ENCODE assay signal across 6 cellular contexts in genomic region chr3:52272172-52272571, GRCh38. TPM values are rescaled to one million over a fixed set of nuclear protein-coding genes. Genes with fewer than 3 reads are reported as not detected.
DNase-seq lines count a peak whose midpoint lies in the region; ATAC-seq and TF ChIP-seq lines count a peak whose summit lies in the region.
"Not testable (repeated sequence)": the region's sequence is repeated elsewhere in the genome, so short reads cannot be mapped to it uniquely, and the experiment has no call there.

No MANE protein-coding gene starts in this region.

- POLR2A ChIA-PET in activated CD8-positive, alpha-beta T cell treated with anti-CD3 and anti-CD28 coated beads for 36 hours (lab: Charles Lee): interaction anchor here (0.9 to 31.0 kb wide), 6 partner anchors 8 to 38 kb away, joined by 5 to 949 read pairs (median 22); partner anchors contain the start of genes PPM1M, TLR9, TWF2 and WDR82

- H3K4me1 ChIP-seq in OCI-LY3 (ENCODE audit: low read length) (peaks cover 55% of the 10 kb centered on the region), hepatocyte (ENCODE audit: insufficient read depth) (peaks cover 31% of the 10 kb centered on the region), spleen (peaks cover 85 to 100% (median 96%) of the 10 kb centered on the region in 6 donors)

- not testable (repeated sequence) for H2AFZ ChIP-seq in OCI-LY3 (ENCODE audit: low read depth, low read length); hepatocyte

- not testable (repeated sequence) for H3K9me2 ChIP-seq in hepatocyte (replicated peaks; ENCODE audit: insufficient read depth)

- H3K36me3 Mint-ChIP-seq in CD14-positive monocyte: peaks cover 46 to 75% of the 10 kb centered on the region in 2 donors
- peaks cover 93% of the 10 kb centered on the region for H3K36me3 Mint-ChIP-seq in activated CD8-positive, alpha-beta T cell treated with anti-CD3 and anti-CD28 coated beads for 36 hours (ENCODE audit: low read depth)
- H3K36me3 Mint-ChIP-seq in activated naive CD8-positive, alpha-beta T cell treated with anti-CD3 and anti-CD28 coated beads for 36 hours: peaks cover 90% of the 10 kb centered on the region

- not testable (repeated sequence) for H3K9me3 Mint-ChIP-seq in CD14-positive monocyte; activated CD8-positive, alpha-beta T cell treated with anti-CD3 and anti-CD28 coated beads for 36 hours; activated naive CD8-positive, alpha-beta T cell treated with anti-CD3 and anti-CD28 coated beads for 36 hours

- intact Hi-C loops in CD14-positive monocyte (cut with micrococcal nuclease); activated CD8-positive, alpha-beta T cell treated with anti-CD3 and anti-CD28 coated beads for 36 hours (cut with micrococcal nuclease); spleen (cut with DNase I; ENCODE audit: low total_unique reads): not testable (repeated sequence)

- H3K4me3 Mint-ChIP-seq in CD14-positive monocyte: not testable (repeated sequence)
- peak overlapping the region; percentile 99 for H3K4me3 Mint-ChIP-seq in activated CD8-positive, alpha-beta T cell treated with anti-CD3 and anti-CD28 coated beads for 36 hours
- peak overlapping the region; percentile 72 for H3K4me3 Mint-ChIP-seq in activated naive CD8-positive, alpha-beta T cell treated with anti-CD3 and anti-CD28 coated beads for 36 hours

- H3K27ac Mint-ChIP-seq in CD14-positive monocyte: peak overlapping the region in 5 of 7 donors; percentile 2 to 98 (median 41)
- peak overlapping the region; percentile 96 for H3K27ac Mint-ChIP-seq in activated CD8-positive, alpha-beta T cell treated with anti-CD3 and anti-CD28 coated beads for 36 hours
- H3K27ac Mint-ChIP-seq in activated naive CD8-positive, alpha-beta T cell treated with anti-CD3 and anti-CD28 coated beads for 36 hours: peak overlapping the region; percentile 95

- TF ChIP-seq CTCF in CD14-positive monocyte (IDR thresholded peaks at IDR 0.05); OCI-LY3 (IDR thresholded peaks at IDR 0.05; ENCODE audit: low read depth, low read length); activated CD8-positive, alpha-beta T cell treated with anti-CD3 and anti-CD28 coated beads for 36 hours (IDR thresholded peaks at IDR 0.05); hepatocyte (IDR thresholded peaks at IDR 0.05; ENCODE audit: poor library complexity); spleen (IDR thresholded peaks at IDR 0.05 in 8 of 11, conservative IDR thresholded peaks at IDR 0.05 in 3 of 11): not testable (repeated sequence)

- not testable (repeated sequence) for H3K27me3 Mint-ChIP-seq in CD14-positive monocyte (ENCODE audit: low read depth in 3 of 3); activated CD8-positive, alpha-beta T cell treated with anti-CD3 and anti-CD28 coated beads for 36 hours; activated naive CD8-positive, alpha-beta T cell treated with anti-CD3 and anti-CD28 coated beads for 36 hours

- not testable (repeated sequence) for H3K9ac ChIP-seq in OCI-LY3 (ENCODE audit: low read length)

- not testable (repeated sequence) for DNase-seq in CD14-positive monocyte (ENCODE audit: low spot score); activated CD8-positive, alpha-beta T cell treated with anti-CD3 and anti-CD28 coated beads for 36 hours; activated naive CD8-positive, alpha-beta T cell treated with anti-CD3 and anti-CD28 coated beads for 36 hours; hepatocyte (ENCODE audit: low spot score); spleen

- peaks cover 100% of the 10 kb centered on the region for H3K79me2 ChIP-seq in OCI-LY3 (ENCODE audit: low read length)
- H3K79me2 ChIP-seq in hepatocyte: peaks cover 100% of the 10 kb centered on the region

- H3K36me3 ChIP-seq in OCI-LY3 (replicated peaks; ENCODE audit: low read depth, low read length): peaks cover 63% of the 10 kb centered on the region
- H3K36me3 ChIP-seq in hepatocyte (replicated peaks; ENCODE audit: insufficient read depth, low read depth): not testable (repeated sequence)
- H3K36me3 ChIP-seq in spleen: peaks cover 0 to 79% (median 38%) of the 10 kb centered on the region in 6 donors

- not testable (repeated sequence) for ATAC-seq in activated CD8-positive, alpha-beta T cell treated with anti-CD3 and anti-CD28 coated beads for 36 hours

- WGBS in hepatocyte (ENCODE audit: low lambda C conversion rate, missing lambda C conversion rate): 91% methylated on average over 9 of the region's 9 CpGs
- WGBS in spleen, 5 donors: 87 to 96% (median 91%) methylated on average over 9 of the region's 9 CpGs

- not testable (repeated sequence) for H3K9me3 ChIP-seq in OCI-LY3 (ENCODE audit: insufficient read depth, low read length); hepatocyte (ENCODE audit: low read depth); spleen

- peaks cover 92% of the 10 kb centered on the region for H4K20me1 ChIP-seq in OCI-LY3 (ENCODE audit: insufficient read depth, low read length)
- peaks cover 100% of the 10 kb centered on the region for H4K20me1 ChIP-seq in hepatocyte (ENCODE audit: insufficient read depth, poor library complexity, severe bottlenecking)

- not testable (repeated sequence) for H3K27me3 ChIP-seq in OCI-LY3 (ENCODE audit: low read depth, low read length); hepatocyte; spleen (replicated peaks in 1 of 7)

- H3K4me2 ChIP-seq in OCI-LY3 (ENCODE audit: low read length): peak overlapping the region; percentile 54
- not testable (repeated sequence) for H3K4me2 ChIP-seq in hepatocyte

- peak overlapping the region; percentile 25; the same call in 1 of the 2 replicates for H3K4me3 ChIP-seq in OCI-LY3 (ENCODE audit: low read length)
- not testable (repeated sequence) for H3K4me3 ChIP-seq in hepatocyte
- peak overlapping the region in 3 of 8 donors; percentile 0 to 53 (median 2) for H3K4me3 ChIP-seq in spleen

- TF ChIP-seq POLR2A in spleen (IDR thresholded peaks at IDR 0.05): not testable (repeated sequence)

- H3K4me1 Mint-ChIP-seq in CD14-positive monocyte: peaks cover 71% of the 10 kb centered on the region
- H3K4me1 Mint-ChIP-seq in activated CD8-positive, alpha-beta T cell treated with anti-CD3 and anti-CD28 coated beads for 36 hours (ENCODE audit: low read depth): peaks cover 71% of the 10 kb centered on the region
- H3K4me1 Mint-ChIP-seq in activated naive CD8-positive, alpha-beta T cell treated with anti-CD3 and anti-CD28 coated beads for 36 hours: peaks cover 80% of the 10 kb centered on the region

- H3K27ac ChIP-seq in OCI-LY3 (ENCODE audit: low read length) (peak overlapping the region; percentile 59), hepatocyte (peak overlapping the region; percentile 21), spleen (peak overlapping the region; percentile 20 to 99 (median 76))

- CTCF ChIA-PET in activated CD8-positive, alpha-beta T cell treated with anti-CD3 and anti-CD28 coated beads for 36 hours (lab: Charles Lee): interaction anchor here (0.8 to 2.7 kb wide), 11 partner anchors 10 to 67 kb away, joined by 3 to 17 read pairs (median 7); partner anchors contain the start of gene TWF2

RNA-seq across cellular contexts. Expression of gene WDR82, which starts 6.3 kb away (rescaled TPM):
- polyA plus RNA-seq in CD14-positive monocyte: 10 to 100 TPM; 27.3 to 33.4 TPM
- 100 to 1,000 TPM; 103 to 105 TPM for total RNA-seq in activated CD8-positive, alpha-beta T cell treated with anti-CD3 and anti-CD28 coated beads for 36 hours
- total RNA-seq in activated naive CD8-positive, alpha-beta T cell treated with anti-CD3 and anti-CD28 coated beads for 36 hours: 100 to 1,000 TPM; 121 to 123 TPM
- 50.9 and 52.1 TPM in 2 replicates for total RNA-seq in hepatocyte
- 20.2 and 24.8 TPM in 2 replicates for polyA plus RNA-seq in hepatocyte
- total RNA-seq in spleen: 10 to 100 TPM; 60.5 to 80.6 (median 72.0) TPM
- polyA plus RNA-seq in spleen: 10 to 100 TPM; 20.9 to 35.8 (median 23.6) TPM

RNA-seq across cellular contexts. Expression of gene GLYCTK, which starts 15.5 kb away (rescaled TPM):
- polyA plus RNA-seq in CD14-positive monocyte: 1 to 10 TPM; 8.3 to 8.4 TPM
- 10 to 100 TPM; 21.6 to 21.9 TPM for total RNA-seq in activated CD8-positive, alpha-beta T cell treated with anti-CD3 and anti-CD28 coated beads for 36 hours
- 10 to 100 TPM; 16.1 to 17.2 TPM for total RNA-seq in activated naive CD8-positive, alpha-beta T cell treated with anti-CD3 and anti-CD28 coated beads for 36 hours
- total RNA-seq in hepatocyte: 112 and 116 TPM in 2 replicates
- 95.5 and 110 TPM in 2 replicates for polyA plus RNA-seq in hepatocyte
- 10 to 100 TPM; 13.4 to 31.9 (median 26.8) TPM for total RNA-seq in spleen
- polyA plus RNA-seq in spleen: 10 to 100 TPM; 14.9 to 22.5 (median 22.2) TPM

RNA-seq across cellular contexts. Expression of gene PPM1M, which starts 26.6 kb away (rescaled TPM):
- polyA plus RNA-seq in CD14-positive monocyte: 100 to 1,000 TPM in 1 of 2 donors, 10 to 100 TPM in 1; 92.8 to 120 TPM
- total RNA-seq in activated CD8-positive, alpha-beta T cell treated with anti-CD3 and anti-CD28 coated beads for 36 hours: 100 to 1,000 TPM in 1 of 2 experiments, 10 to 100 TPM in 1; 94.3 to 100 TPM
- 10 to 100 TPM; 69.7 to 74.9 TPM for total RNA-seq in activated naive CD8-positive, alpha-beta T cell treated with anti-CD3 and anti-CD28 coated beads for 36 hours
- 6.2 and 8.0 TPM in 2 replicates for total RNA-seq in hepatocyte
- 8.4 and 10.7 TPM in 2 replicates for polyA plus RNA-seq in hepatocyte
- total RNA-seq in spleen: 10 to 100 TPM; 26.3 to 77.8 (median 55.8) TPM
- 10 to 100 TPM; 29.2 to 37.2 (median 33.6) TPM for polyA plus RNA-seq in spleen

RNA-seq across cellular contexts. Expression of gene TWF2, which starts 33.2 kb away (rescaled TPM):
- 100 to 1,000 TPM; 176 to 199 TPM for polyA plus RNA-seq in CD14-positive monocyte
- total RNA-seq in activated CD8-positive, alpha-beta T cell treated with anti-CD3 and anti-CD28 coated beads for 36 hours: 100 to 1,000 TPM; 137 TPM
- 100 to 1,000 TPM; 127 to 134 TPM for total RNA-seq in activated naive CD8-positive, alpha-beta T cell treated with anti-CD3 and anti-CD28 coated beads for 36 hours
- total RNA-seq in hepatocyte: 52.5 and 59.1 TPM in 2 replicates
- 45.7 and 47.4 TPM in 2 replicates for polyA plus RNA-seq in hepatocyte
- 100 to 1,000 TPM in 1 of 7 donors, 10 to 100 TPM in 6; 57.5 to 109 (median 68.2) TPM for total RNA-seq in spleen
- polyA plus RNA-seq in spleen: 10 to 100 TPM; 47.3 to 71.4 (median 59.8) TPM

RNA-seq across cellular contexts. Expression of gene DNAH1, which starts 43.9 kb away (rescaled TPM):
- under 1 TPM; 0.15 to 0.25 TPM for polyA plus RNA-seq in CD14-positive monocyte
- 10 to 100 TPM in 1 of 2 experiments, 1 to 10 TPM in 1; 9.2 to 10.2 TPM for total RNA-seq in activated CD8-positive, alpha-beta T cell treated with anti-CD3 and anti-CD28 coated beads for 36 hours
- total RNA-seq in activated naive CD8-positive, alpha-beta T cell treated with anti-CD3 and anti-CD28 coated beads for 36 hours: 1 to 10 TPM; 2.6 to 3.7 TPM
- total RNA-seq in hepatocyte: 2.5 and 4.0 TPM in 2 replicates
- 2.7 and 4.2 TPM in 2 replicates for polyA plus RNA-seq in hepatocyte
- total RNA-seq in spleen: 10 to 100 TPM; 21.0 to 35.8 (median 27.1) TPM
- 10 to 100 TPM in 1 of 3 donors, 1 to 10 TPM in 2; 4.9 to 10.1 (median 9.7) TPM for polyA plus RNA-seq in spleen

Comparison
In these comparisons a context has a peak if more than half of its experiments do, and no peak if none do; other contexts are left out.
1. H3K27ac Mint-ChIP-seq: peak in every context shown above with its lines; median percentile 96 in activated CD8-positive, alpha-beta T cell treated with anti-CD3 and anti-CD28 coated beads for 36 hours; 95 in activated naive CD8-positive, alpha-beta T cell treated with anti-CD3 and anti-CD28 coated beads for 36 hours; 41 in CD14-positive monocyte.
2. H3K27ac ChIP-seq: peak in every context shown above with its lines; median percentile 76 in spleen; 59 in OCI-LY3; 21 in hepatocyte.